ENCODE assay signal across 8 cellular contexts in the genomic region with DNA sequence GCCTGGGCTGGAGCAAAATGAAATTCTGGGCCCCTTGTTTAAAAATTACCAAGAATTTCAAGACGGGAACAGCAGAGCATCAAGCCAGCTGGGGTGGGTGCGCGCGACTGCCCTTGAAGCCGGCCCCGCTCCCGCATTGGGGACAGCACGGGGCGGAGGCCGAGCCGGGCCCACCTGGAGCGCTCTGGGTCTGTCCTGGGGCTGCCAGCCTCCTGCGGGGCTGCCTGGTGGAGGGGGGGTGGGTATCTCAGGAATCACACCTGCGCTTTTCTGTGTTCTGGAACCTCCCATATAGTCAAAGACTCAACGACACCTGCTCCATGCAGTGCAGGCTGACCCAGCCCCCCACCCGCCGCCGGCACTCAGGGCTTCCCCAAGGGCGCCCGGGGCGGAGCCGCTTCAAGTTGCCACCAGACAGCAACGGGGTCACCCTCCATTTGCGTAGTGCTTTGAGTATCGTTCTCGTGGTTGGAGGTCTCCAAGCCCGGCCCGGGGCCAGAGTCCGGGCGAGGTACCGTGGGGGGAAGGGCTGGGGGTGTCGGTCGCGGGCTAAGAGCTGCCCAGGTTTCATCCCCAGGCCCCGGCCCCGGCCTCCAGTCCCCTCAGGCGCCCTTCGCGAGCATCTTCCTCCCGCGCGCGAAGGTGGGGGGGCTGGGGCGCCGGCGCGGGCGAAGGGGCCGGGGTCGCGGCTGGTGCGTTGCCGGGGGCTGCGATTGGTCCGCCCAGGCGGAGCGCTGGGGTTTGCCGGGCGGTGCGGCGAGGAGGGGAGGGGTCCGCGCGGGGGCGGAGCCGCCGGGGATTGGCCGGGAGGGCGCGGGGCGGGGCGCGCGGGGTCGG. TPM values are rescaled to one million over a fixed set of nuclear protein-coding genes. Genes with fewer than 3 reads are reported as not detected.
DNase-seq lines count a peak whose midpoint lies in the region; ATAC-seq and TF ChIP-seq lines count a peak whose summit lies in the region.

No MANE protein-coding gene starts in this region.

- H3K27me3 Mint-ChIP-seq in activated CD4-positive, alpha-beta memory T cell treated with anti-CD3 and anti-CD28 coated beads, Interleukin-2, amount 10 ng/mL, durations not matched to agents 7 days and 5 days = peaks cover 11% of the 10 kb centered on the region
- H3K27me3 Mint-ChIP-seq in stimulated activated naive CD8-positive, alpha-beta T cell treated with anti-CD3 and anti-CD28 coated beads, Interleukin-15, amount 100 ng/mL, for 72 hours = peaks cover 11% of the 10 kb centered on the region

- TF ChIP-seq POLR2A in GM18505 (IDR thresholded peaks at IDR 0.05; ENCODE audit: borderline replicate concordance, extremely low read depth, insufficient read depth, insufficient read length) = no peak

- ATAC-seq in stimulated activated naive CD8-positive, alpha-beta T cell treated with anti-CD3 and anti-CD28 coated beads, Interleukin-15, amount 100 ng/mL, for 72 hours = no peak
- no peak for ATAC-seq in GM18505 (IDR thresholded peaks at IDR 0.05; ENCODE audit: unreplicated experiment)

- no peaks in the 10 kb centered on the region for H3K9me3 Mint-ChIP-seq in activated CD4-positive, alpha-beta memory T cell treated with anti-CD3 and anti-CD28 coated beads, Interleukin-2, amount 10 ng/mL, durations not matched to agents 7 days and 5 days
- H3K9me3 Mint-ChIP-seq in stimulated activated naive CD8-positive, alpha-beta T cell treated with anti-CD3 and anti-CD28 coated beads, Interleukin-15, amount 100 ng/mL, for 72 hours = no peaks in the 10 kb centered on the region

- H3K4me3 Mint-ChIP-seq in activated CD4-positive, alpha-beta memory T cell treated with anti-CD3 and anti-CD28 coated beads, Interleukin-2, amount 10 ng/mL, durations not matched to agents 7 days and 5 days = peak overlapping the region; percentile 53
- H3K4me3 Mint-ChIP-seq in stimulated activated naive CD8-positive, alpha-beta T cell treated with anti-CD3 and anti-CD28 coated beads, Interleukin-15, amount 100 ng/mL, for 72 hours = peak overlapping the region; percentile 77 to 84

- H3K9me3 ChIP-seq in HEK293 (ENCODE audit: control insufficient read depth, insufficient read depth, low read depth, low read length) (no peaks in the 10 kb centered on the region), right atrium auricular region (no peaks in the 10 kb centered on the region)

- H3K27ac Mint-ChIP-seq in activated CD4-positive, alpha-beta memory T cell treated with anti-CD3 and anti-CD28 coated beads, Interleukin-2, amount 10 ng/mL, durations not matched to agents 7 days and 5 days = no peak overlapping the region
- H3K27ac Mint-ChIP-seq in stimulated activated naive CD8-positive, alpha-beta T cell treated with anti-CD3 and anti-CD28 coated beads, Interleukin-15, amount 100 ng/mL, for 72 hours = no peak overlapping the region

- H3K27me3 ChIP-seq in right atrium auricular region = no peaks in the 10 kb centered on the region

- H3K4me1 ChIP-seq in HEK293 (ENCODE audit: control insufficient read depth, insufficient read depth, low read length) (0 out of 2 replicates have a peak, but pooled peaks cover 6% of the 10 kb centered on the region), right atrium auricular region (peaks cover 0 to 73% of the 10 kb centered on the region in 2 donors)

- TF ChIP-seq CTCF in AG10803 (conservative IDR thresholded peaks at IDR 0.05; ENCODE audit: low read length) (no peak), HEK293 (tag by site-specific recombination; IDR thresholded peaks at IDR 0.05) (no peak), right atrium auricular region (IDR thresholded peaks at IDR 0.05) (no peak)

- CTCF ChIA-PET in HEK293 (lab: Yijun Ruan, JAX) = interaction anchor here (0.7 to 1.8 kb wide), 11 partner anchors 8 to 202 kb away, joined by 3 to 10 read pairs (median 3); no protein-coding TSS in a partner anchor
- CTCF ChIA-PET in activated CD4-positive, alpha-beta memory T cell treated with anti-CD3 and anti-CD28 coated beads, Interleukin-2, amount 10 ng/mL, durations not matched to agents 7 days and 5 days (lab: Charles Lee) = interaction anchor here (0.9 to 2.2 kb wide), 4 partner anchors 8 to 204 kb away, joined by 5 to 10 read pairs (median 8); no protein-coding TSS in a partner anchor

- no peak for DNase-seq in AG10803 (ENCODE audit: low read depth)
- DNase-seq in activated CD4-positive, alpha-beta memory T cell treated with anti-CD3 and anti-CD28 coated beads, Interleukin-2, amount 10 ng/mL, durations not matched to agents 7 days and 5 days = no peak
- DNase-seq in right atrium auricular region (ENCODE audit: low spot score) = no peak
- no peak for DNase-seq in stimulated activated naive CD8-positive, alpha-beta T cell treated with anti-CD3 and anti-CD28 coated beads, Interleukin-15, amount 100 ng/mL, for 72 hours
- DNase-seq in NCI-H1048 (lab: John Stamatoyannopoulos, UW) = no peak
- no peak for DNase-seq in DMS153 (lab: John Stamatoyannopoulos, UW)

- POLR2A ChIA-PET in HEK293 (lab: Yijun Ruan, JAX) = interaction anchor here (0.6 to 1.1 kb wide), 2 partner anchors 32 to 46 kb away, joined by 3 read pairs; no protein-coding TSS in a partner anchor
- POLR2A ChIA-PET in activated CD4-positive, alpha-beta memory T cell treated with anti-CD3 and anti-CD28 coated beads, Interleukin-2, amount 10 ng/mL, durations not matched to agents 7 days and 5 days (lab: Charles Lee) = interaction anchor here (0.9 kb wide), 1 partner anchor 201 kb away, joined by 3 read pairs; no protein-coding TSS in a partner anchor

- H3K4me3 ChIP-seq in AG10803 (ENCODE audit: low read length) = peak overlapping the region; percentile 47
- peak overlapping the region; percentile 34 for H3K4me3 ChIP-seq in HEK293 (ENCODE audit: low read depth, low read length)
- H3K4me3 ChIP-seq in right atrium auricular region = peak overlapping the region; percentile 29 to 58

- H3K36me3 Mint-ChIP-seq in activated CD4-positive, alpha-beta memory T cell treated with anti-CD3 and anti-CD28 coated beads, Interleukin-2, amount 10 ng/mL, durations not matched to agents 7 days and 5 days (ENCODE audit: low read depth) = no peaks in the 10 kb centered on the region

- H3K36me3 ChIP-seq in HEK293 (ENCODE audit: control insufficient read depth in 2 of 2, insufficient read depth in 1 of 2, low read length in 2 of 2) (no peaks in the 10 kb centered on the region), right atrium auricular region (no peaks in the 10 kb centered on the region)

- H3K4me1 Mint-ChIP-seq in activated CD4-positive, alpha-beta memory T cell treated with anti-CD3 and anti-CD28 coated beads, Interleukin-2, amount 10 ng/mL, durations not matched to agents 7 days and 5 days = peaks cover 7% of the 10 kb centered on the region
- H3K4me1 Mint-ChIP-seq in stimulated activated naive CD8-positive, alpha-beta T cell treated with anti-CD3 and anti-CD28 coated beads, Interleukin-15, amount 100 ng/mL, for 72 hours = peaks cover 40% of the 10 kb centered on the region

- H3K27ac ChIP-seq in HEK293 (ENCODE audit: extremely low read depth, low read depth, low read length) = no peak overlapping the region
- peak overlapping the region in 1 of 2 donors; percentile 42 for H3K27ac ChIP-seq in right atrium auricular region

TF ChIP-seq in HEK293, 187 proteins besides CTCF, POLR2A, EP300 and RAD21 (continues in another document):
- TF ChIP-seq, protein P1, sequence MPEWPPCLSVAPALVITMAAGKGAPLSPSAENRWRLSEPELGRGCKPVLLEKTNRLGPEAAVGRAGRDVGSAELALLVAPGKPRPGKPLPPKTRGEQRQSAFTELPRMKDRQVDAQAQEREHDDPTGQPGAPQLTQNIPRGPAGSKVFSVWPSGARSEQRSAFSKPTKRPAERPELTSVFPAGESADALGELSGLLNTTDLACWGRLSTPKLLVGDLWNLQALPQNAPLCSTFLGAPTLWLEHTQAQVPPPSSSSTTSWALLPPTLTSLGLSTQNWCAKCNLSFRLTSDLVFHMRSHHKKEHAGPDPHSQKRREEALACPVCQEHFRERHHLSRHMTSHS (tag by site-specific recombination; IDR thresholded peaks at IDR 0.05) = no peak
- no peak for TF ChIP-seq ZNF768 (tag by site-specific recombination; IDR thresholded peaks at IDR 0.05)
- no peak for TF ChIP-seq ZNF664 (tag by site-specific recombination; IDR thresholded peaks at IDR 0.05)
- TF ChIP-seq ZBTB10 (tag by site-specific recombination; IDR thresholded peaks at IDR 0.05) = 0 out of 2 replicates have a peak, but pooled peaks have one; percentile 30

RNA-seq across cellular contexts. Expression of gene TSPAN4, which starts 6.6 kb away (rescaled TPM):
- 1 to 10 TPM; 4.4 to 4.5 TPM for total RNA-seq in activated CD4-positive, alpha-beta memory T cell treated with anti-CD3 and anti-CD28 coated beads, Interleukin-2, amount 10 ng/mL, durations not matched to agents 7 days and 5 days
- total RNA-seq in right atrium auricular region = 10 to 100 TPM; 37.2 to 81.0 TPM

RNA-seq across cellular contexts. Expression of gene POLR2L, which starts 6.9 kb away (rescaled TPM):
- total RNA-seq in activated CD4-positive, alpha-beta memory T cell treated with anti-CD3 and anti-CD28 coated beads, Interleukin-2, amount 10 ng/mL, durations not matched to agents 7 days and 5 days = 10 to 100 TPM; 59.3 to 61.5 TPM
- 100 to 1,000 TPM in 1 of 2 donors, 10 to 100 TPM in 1; 54.5 to 132 TPM for total RNA-seq in right atrium auricular region

RNA-seq across cellular contexts. Expression of gene CD151, which starts 16.5 kb away (rescaled TPM):
- 10 to 100 TPM; 28.0 to 28.6 TPM for total RNA-seq in activated CD4-positive, alpha-beta memory T cell treated with anti-CD3 and anti-CD28 coated beads, Interleukin-2, amount 10 ng/mL, durations not matched to agents 7 days and 5 days
- total RNA-seq in right atrium auricular region = 100 to 1,000 TPM; 322 to 710 TPM

RNA-seq across cellular contexts. Expression of gene CRACR2B, which starts 21.5 kb away (rescaled TPM):
- 10 to 100 TPM; 12.7 to 13.7 TPM for total RNA-seq in activated CD4-positive, alpha-beta memory T cell treated with anti-CD3 and anti-CD28 coated beads, Interleukin-2, amount 10 ng/mL, durations not matched to agents 7 days and 5 days
- 10 to 100 TPM; 15.6 to 29.7 TPM for total RNA-seq in right atrium auricular region

RNA-seq across cellular contexts. Expression of gene PNPLA2, which starts 30.5 kb away (rescaled TPM):
- total RNA-seq in activated CD4-positive, alpha-beta memory T cell treated with anti-CD3 and anti-CD28 coated beads, Interleukin-2, amount 10 ng/mL, durations not matched to agents 7 days and 5 days = 10 to 100 TPM; 66.8 to 70.9 TPM
- total RNA-seq in right atrium auricular region = 100 to 1,000 TPM in 1 of 2 donors, 10 to 100 TPM in 1; 94.4 to 123 TPM

Comparison
In these comparisons a context has a peak if more than half of its experiments do, and no peak if none do; other contexts are left out.
1. RNA of gene TSPAN4, which starts 6.6 kb away (total RNA-seq): 37.2 to 81.0 TPM in right atrium auricular region; 4.4 to 4.5 TPM in activated CD4-positive, alpha-beta memory T cell treated with anti-CD3 and anti-CD28 coated beads, Interleukin-2, amount 10 ng/mL, durations not matched to agents 7 days and 5 days; every median in the first group is over 4 times any median in the second.
2. RNA of gene CD151, which starts 16.5 kb away (total RNA-seq): 322 to 710 TPM in right atrium auricular region; 28.0 to 28.6 TPM in activated CD4-positive, alpha-beta memory T cell treated with anti-CD3 and anti-CD28 coated beads, Interleukin-2, amount 10 ng/mL, durations not matched to agents 7 days and 5 days; every median in the first group is over 10 times any median in the second.
3. Peak in every context shown above with its lines, with median percentiles within 50 percentile points of each other: H3K4me3 ChIP-seq.